In the genomic region with DNA sequence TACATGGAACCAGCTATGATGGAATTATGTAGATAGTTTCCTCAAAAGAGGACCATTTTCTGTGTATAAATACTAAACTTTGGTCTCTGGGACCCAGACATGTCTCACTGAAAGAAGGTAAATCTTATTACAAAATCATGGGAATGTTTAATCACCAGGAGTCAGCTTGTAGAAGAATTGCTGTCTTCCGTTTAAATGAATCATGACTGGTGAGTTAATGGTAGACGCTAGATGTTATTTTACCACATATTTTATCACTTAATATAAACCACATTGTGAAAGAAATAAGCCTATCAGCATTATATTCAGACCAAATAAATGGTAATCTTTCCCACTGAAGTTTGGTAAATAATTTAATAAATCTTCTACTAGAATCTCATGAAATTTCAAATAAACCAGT, we compare ENCODE assay signal across 17 cellular contexts.
"Had no signal": no experiment of that assay in that cellular context is flagged by ENCODE, and none has a peak within 500 bp of the region (broad histone marks: within the 10 kb centered on the region; RNA-seq: fewer than 3 reads in every experiment).

No MANE protein-coding gene starts in this region.

- H3K4me3 ChIP-seq: coronary artery, heart right ventricle, lung, psoas muscle, right lobe of liver, suprapubic skin, thyroid gland had no signal

- DNase-seq: effector CD4-positive, alpha-beta T cell; endodermal cell; heart right ventricle; left cardiac atrium; left ventricle myocardium superior; mesendoderm; naive B cell; psoas muscle; retina; right lobe of liver; stimulated activated CD4-positive, alpha-beta T cell treated with anti-CD3 and anti-CD28 coated beads, Interleukin-4, amount 100 ng/mL, for 1 hour; stimulated activated CD8-positive, alpha-beta memory T cell treated with anti-CD3 and anti-CD28 coated beads, Interleukin-4, amount 100 ng/mL, for 48 hours; stimulated activated naive CD8-positive, alpha-beta T cell treated with anti-CD3 and anti-CD28 coated beads, Interleukin-15, Interleukin-2, amounts not matched to agents 100 U/mL and 50 U/mL, for 24 hours; thyroid gland had no signal
